In the genomic region with DNA sequence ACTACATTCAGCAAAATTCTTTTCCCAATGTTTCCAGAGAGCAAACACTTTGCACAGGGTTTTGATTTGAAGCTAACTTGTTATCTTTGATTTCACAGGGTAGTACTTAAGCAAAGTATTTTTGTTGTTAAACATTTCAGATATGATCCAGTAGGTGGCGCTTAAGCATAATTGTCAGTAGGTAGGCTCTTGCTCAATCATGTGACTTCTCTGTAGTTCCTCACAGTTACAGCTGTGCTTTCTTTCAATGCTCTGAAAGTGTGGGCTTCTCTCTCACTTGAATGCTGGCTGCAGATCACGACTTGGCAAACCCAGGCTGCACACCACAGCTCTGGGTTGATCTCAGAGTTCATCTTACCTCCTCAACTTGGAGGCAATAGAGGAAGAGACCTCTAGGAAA, we compare ENCODE assay signal across 9 cellular contexts.
A peak's percentile ranks its signal among the peaks of the same experiment; 100 is the strongest.
DNase-seq lines count a peak whose midpoint lies in the region; ATAC-seq, FAIRE-seq and TF ChIP-seq lines count a peak whose summit lies in the region.
"Had no signal": no experiment of that assay in that cellular context is flagged by ENCODE, and none has a peak within 500 bp of the region (broad histone marks: within the 10 kb centered on the region; RNA-seq: fewer than 3 reads in every experiment).

No MANE protein-coding gene starts in this region.

- no peaks in the 10 kb centered on the region for H3K9me1 ChIP-seq in keratinocyte (ENCODE audit: control insufficient read depth, extremely low read depth, insufficient read depth, low read length)

- H3K27ac ChIP-seq in A673 (ENCODE audit: low read depth, low read length, poor library complexity, severe bottlenecking): no peak overlapping the region
- H3K27ac ChIP-seq in RWPE1: no peak overlapping the region
- no peak overlapping the region for H3K27ac ChIP-seq in keratinocyte (ENCODE audit: control insufficient read depth, insufficient read depth, low read length)
- no peak overlapping the region for H3K27ac ChIP-seq in vagina
- H3K27ac ChIP-seq in coronary artery: no peak overlapping the region

- TF ChIP-seq CTCF in A673 (conservative IDR thresholded peaks at IDR 0.05; ENCODE audit: low read depth, low read length): peak; percentile 53
- no peak; the same call in 1 of the 2 replicates for TF ChIP-seq CTCF in RWPE1 (conservative IDR thresholded peaks at IDR 0.05; ENCODE audit: low read depth)
- peak in 2 of 3 experiments; percentile 28 to 43 for TF ChIP-seq CTCF in keratinocyte (optimal IDR thresholded peaks at IDR 0.05 in 1 of 3, IDR thresholded peaks at IDR 0.05 in 1 of 3, conservative IDR thresholded peaks at IDR 0.05 in 1 of 3; ENCODE audit: extremely low read depth in 1 of 3, insufficient read depth in 2 of 3, low read length in 3 of 3)
- no peak for TF ChIP-seq CTCF in vagina (IDR thresholded peaks at IDR 0.05)
- TF ChIP-seq CTCF in coronary artery (IDR thresholded peaks at IDR 0.05): no peak

- H3K4me2 ChIP-seq in keratinocyte (ENCODE audit: control insufficient read depth, extremely low read depth, insufficient read depth, low read depth, low read length): no peak overlapping the region

- H3K4me1 ChIP-seq in A673 (ENCODE audit: insufficient read depth, low read length, poor library complexity, severe bottlenecking) (no peaks in the 10 kb centered on the region), keratinocyte (ENCODE audit: control insufficient read depth, extremely low read depth, insufficient read depth, low read length) (no peaks in the 10 kb centered on the region), vagina (no peaks in the 10 kb centered on the region)

- H2AFZ ChIP-seq in keratinocyte (ENCODE audit: control insufficient read depth, low read length): no peak overlapping the region

- POLR2A ChIA-PET in A673 (lab: Charles Lee; ENCODE audit: low non-redundant PET): no interaction called here
- POLR2A ChIA-PET in RWPE1 (lab: Yijun Ruan, JAX; ENCODE audit: low non-redundant PET): no interaction called here

- H3K79me2 ChIP-seq in keratinocyte (ENCODE audit: control insufficient read depth, insufficient read depth, low read length): no peaks in the 10 kb centered on the region

- intact Hi-C loops in A673 (cut with micrococcal nuclease; ENCODE audit: unreplicated experiment): loop anchor here (5.0 kb wide), 1 partner anchor 1419 kb away; no protein-coding TSS in a partner anchor
- intact Hi-C loops in vagina (cut with DNase I): no loop called here
- intact Hi-C loops in posterior cingulate gyrus (cut with DNase I): no loop called here

- no peak for FAIRE-seq in keratinocyte (lab: Jason Lieb, UNC)
- FAIRE-seq: G401.6 had no signal

- BruUV-seq in A673 (replicated peaks; lab: Mats Ljungman, UMichigan): no TSS peak

- no peak overlapping the region for H3K9ac ChIP-seq in keratinocyte (ENCODE audit: control insufficient read depth, extremely low read depth, insufficient read depth, low read length)

- no peaks in the 10 kb centered on the region for H4K20me1 ChIP-seq in keratinocyte (ENCODE audit: control insufficient read depth, extremely low read depth, insufficient read depth, low read length)

- DNase-seq in A673 (ENCODE audit: low spot score) (peak; percentile 52), RWPE1 (ENCODE audit: low spot score) (peak; percentile 0), keratinocyte (ENCODE audit: low read depth, low spot score) (no peak), vagina (ENCODE audit: extremely low spot score in 2 of 2) (no peak), coronary artery (ENCODE audit: low spot score) (no peak), posterior cingulate gyrus (no peak)

- ATAC-seq in GM18519 (IDR thresholded peaks at IDR 0.05; ENCODE audit: low FRiP score, unreplicated experiment): peak; percentile 89
- ATAC-seq in HG03135 (IDR thresholded peaks at IDR 0.05; ENCODE audit: unreplicated experiment): peak; percentile 60

- CTCF ChIA-PET in A673 (lab: Charles Lee): no interaction called here
- CTCF ChIA-PET in RWPE1 (lab: Yijun Ruan, JAX): no interaction called here

- no peaks in the 10 kb centered on the region for H3K36me3 ChIP-seq in A673 (ENCODE audit: insufficient read depth, low read length, poor library complexity, severe bottlenecking)
- H3K36me3 ChIP-seq in keratinocyte (ENCODE audit: control insufficient read depth in 2 of 2, extremely low read depth in 1 of 2, insufficient read depth in 2 of 2, low read length in 2 of 2): no peaks in the 10 kb centered on the region
- no peaks in the 10 kb centered on the region for H3K36me3 ChIP-seq in vagina

- no peaks in the 10 kb centered on the region for H3K9me3 ChIP-seq in A673 (ENCODE audit: low read depth, low read length, poor library complexity, severe bottlenecking)
- H3K9me3 ChIP-seq in keratinocyte (ENCODE audit: control insufficient read depth, low read depth, low read length): no peaks in the 10 kb centered on the region
- no peaks in the 10 kb centered on the region for H3K9me3 ChIP-seq in vagina

- H3K27me3 ChIP-seq in A673 (replicated peaks; ENCODE audit: insufficient read depth, low read depth, low read length, poor library complexity) (no peaks in the 10 kb centered on the region), keratinocyte (ENCODE audit: control insufficient read depth, extremely low read depth, insufficient read depth, low read length) (no peaks in the 10 kb centered on the region), vagina (no peaks in the 10 kb centered on the region)

- dilution Hi-C loops in keratinocyte (cut with MboI; ENCODE audit: extremely low pct_ligation_motif_present, low sequenced_read_pairs): no loop called here

- no peak overlapping the region for H3K4me3 ChIP-seq in A673 (ENCODE audit: low read depth, low read length, poor library complexity, severe bottlenecking)
- no peak overlapping the region for H3K4me3 ChIP-seq in keratinocyte (ENCODE audit: control insufficient read depth in 2 of 3, extremely low read depth in 1 of 3, insufficient read depth in 2 of 3, low read depth in 1 of 3, low read length in 3 of 3)
- H3K4me3 ChIP-seq in vagina: no peak overlapping the region
- no peak overlapping the region for H3K4me3 ChIP-seq in coronary artery

- no peak for TF ChIP-seq POLR2A in vagina (IDR thresholded peaks at IDR 0.05)

Comparison
In these comparisons a context has a peak if more than half of its experiments do, and no peak if none do; other contexts are left out.
1. DNase-seq: peak in A673 (single experiment) and RWPE1 (single experiment); none in keratinocyte (single experiment), vagina (0 of 2), coronary artery (single experiment) and posterior cingulate gyrus (0 of 10).
2. CTCF ChIP-seq: peak in A673 (single experiment) and keratinocyte (2 of 3); none in RWPE1 (single experiment), vagina (0 of 3) and coronary artery (single experiment).